ENCODE assay signal across 8 cellular contexts in the genomic region with DNA sequence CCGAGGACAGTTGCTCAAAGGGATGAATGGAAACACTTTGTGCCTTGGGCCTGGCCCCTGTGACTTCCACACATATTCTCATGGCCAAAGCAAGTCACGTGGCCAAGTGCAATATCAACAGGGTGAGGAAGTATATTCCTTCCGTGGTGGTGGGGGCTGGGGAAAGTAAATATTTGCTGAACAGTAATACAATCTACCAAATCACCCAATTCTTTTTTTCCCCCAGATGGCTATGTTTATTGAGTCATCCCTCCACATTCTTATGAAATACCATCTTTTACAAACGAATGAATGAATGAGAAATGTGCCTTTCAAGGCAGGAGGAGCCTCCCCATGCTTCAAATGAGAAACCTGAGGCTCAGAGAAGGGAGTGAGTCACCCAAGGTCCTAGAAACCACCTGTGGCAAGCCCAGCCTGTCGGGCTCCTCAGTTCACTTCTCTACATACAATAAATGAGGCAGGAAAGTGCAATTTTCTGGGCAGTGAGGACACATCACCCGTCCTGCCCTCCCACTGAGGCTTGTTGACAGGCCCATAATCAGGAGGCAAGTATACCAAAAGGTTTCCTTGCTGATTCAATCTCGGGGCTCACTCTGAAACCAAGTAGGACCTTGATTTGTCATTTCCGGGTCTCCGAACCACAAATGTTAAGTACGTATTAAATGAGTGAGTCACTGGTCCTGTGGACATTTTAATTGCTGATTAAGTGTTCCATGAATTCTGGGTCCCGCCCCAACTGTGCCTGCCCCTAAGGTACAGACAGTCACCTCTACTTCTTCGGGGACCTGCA. TPM values are rescaled to one million over a fixed set of nuclear protein-coding genes. Genes with fewer than 3 reads are reported as not detected.
DNase-seq lines count a peak whose midpoint lies in the region; ATAC-seq and TF ChIP-seq lines count a peak whose summit lies in the region.

No MANE protein-coding gene starts in this region.

- peak; percentile 60 for DNase-seq in Ammon's horn (ENCODE audit: low spot score)
- peak; percentile 80 to 85 for DNase-seq in HL-60 (ENCODE audit: low read depth in 1 of 2, low spot score in 1 of 2)
- DNase-seq in SK-MEL-5 (ENCODE audit: low read depth, low spot score): peak; percentile 72
- DNase-seq in activated gamma-delta T cell treated with anti-CD3 and anti-CD28 coated beads, Interleukin-2, amount 50 U/mL, for 16 hours (ENCODE audit: low read depth): peak; percentile 31
- DNase-seq in left cardiac atrium: peak; percentile 70
- no peak for DNase-seq in glutamatergic neuron

- no peak overlapping the region for H3K4me3 ChIP-seq in HL-60 (replicated peaks; ENCODE audit: insufficient read depth, low read length)
- H3K4me3 ChIP-seq in skin epidermis: peak overlapping the region in 2 of 7 experiments; percentile 11 to 24

- H3K27ac ChIP-seq in HL-60 (replicated peaks) (peak overlapping the region; percentile 81), skin epidermis (peak overlapping the region; percentile 52 to 98 (median 86))

- H3K27me3 ChIP-seq in HL-60 (ENCODE audit: insufficient read depth, poor library complexity, severe bottlenecking): no peaks in the 10 kb centered on the region

- no peak overlapping the region for H3K27ac Mint-ChIP-seq in glutamatergic neuron (ENCODE audit: unreplicated experiment)

- H3K4me3 Mint-ChIP-seq in glutamatergic neuron (ENCODE audit: unreplicated experiment): no peak overlapping the region

- peaks cover 3% of the 10 kb centered on the region for H3K9me3 Mint-ChIP-seq in glutamatergic neuron (ENCODE audit: unreplicated experiment)

- no peaks in the 10 kb centered on the region for H3K27me3 Mint-ChIP-seq in glutamatergic neuron (ENCODE audit: unreplicated experiment)

- H3K36me3 Mint-ChIP-seq in glutamatergic neuron (ENCODE audit: unreplicated experiment): peaks cover 8% of the 10 kb centered on the region

- TF ChIP-seq CTCF in HL-60 (IDR thresholded peaks at IDR 0.05; ENCODE audit: insufficient read depth, low read length): no peak
- TF ChIP-seq CTCF in glutamatergic neuron (IDR thresholded peaks at IDR 0.05; ENCODE audit: partially characterized antibody, unreplicated experiment): no peak

- ATAC-seq in left cardiac atrium (peak; percentile 28 to 37), GM21723 (IDR thresholded peaks at IDR 0.05; ENCODE audit: unreplicated experiment) (no peak)

- in situ Hi-C loops in SK-MEL-5 (cut with HindIII; ENCODE audit: low pct_unique_long_range_greater_than_20kb, low sequenced_read_pairs): no loop called here

- no peaks in the 10 kb centered on the region for H3K4me1 Mint-ChIP-seq in glutamatergic neuron (ENCODE audit: low read depth, unreplicated experiment)

- intact Hi-C loops in left cardiac atrium (cut with DNase I): no loop called here

RNA-seq across cellular contexts. Expression of a gene that starts 25.3 kb away (rescaled TPM):
- 16.1 and 20.0 TPM in 2 replicates for total RNA-seq in SK-MEL-5 (2014; rRNA removed; shearing (Covaris generic))
- 41.3 and 47.2 TPM in 2 replicates for polyA plus RNA-seq in SK-MEL-5 (2015; cell fraction: cytosol; rRNA removed)
- polyA plus RNA-seq in SK-MEL-5 (2015; cell fraction: nucleus; rRNA removed): 31.2 and 33.4 TPM in 2 replicates
- total RNA-seq in left cardiac atrium: 10 to 100 TPM; 26.8 to 30.4 TPM
- 68.7 TPM for total RNA-seq in glutamatergic neuron (ENCODE audit: unreplicated experiment)
